In the genomic region with DNA sequence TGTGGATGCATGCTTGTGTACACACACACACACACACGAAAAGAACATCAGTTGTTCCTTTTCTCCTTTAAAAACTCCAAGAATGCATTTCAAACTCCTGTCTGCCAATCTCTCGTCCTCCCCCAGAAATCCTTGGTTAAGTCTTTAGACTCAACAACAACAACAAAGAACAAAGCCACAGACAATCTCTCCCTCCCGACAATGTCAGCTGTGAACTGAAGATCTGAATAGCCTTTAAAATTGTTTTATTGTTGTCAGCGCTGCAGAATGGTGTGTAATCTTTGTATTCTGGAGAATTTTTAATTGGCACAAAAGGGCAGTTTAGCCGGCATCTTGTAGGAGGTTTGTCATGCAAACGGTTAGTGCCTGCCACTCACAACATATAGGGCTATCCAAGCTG, we compare ENCODE assay signal across 1 cellular context.
TF ChIP-seq lines count a peak whose summit lies in the region.

No MANE protein-coding gene starts in this region.

TF ChIP-seq in SK-N-SH treated with all-trans-retinoic acid at 6 μM for 48 hours, 23 proteins besides CTCF, POLR2A, EP300 and RAD21 (continued from another document):
- TF ChIP-seq, protein P1, sequence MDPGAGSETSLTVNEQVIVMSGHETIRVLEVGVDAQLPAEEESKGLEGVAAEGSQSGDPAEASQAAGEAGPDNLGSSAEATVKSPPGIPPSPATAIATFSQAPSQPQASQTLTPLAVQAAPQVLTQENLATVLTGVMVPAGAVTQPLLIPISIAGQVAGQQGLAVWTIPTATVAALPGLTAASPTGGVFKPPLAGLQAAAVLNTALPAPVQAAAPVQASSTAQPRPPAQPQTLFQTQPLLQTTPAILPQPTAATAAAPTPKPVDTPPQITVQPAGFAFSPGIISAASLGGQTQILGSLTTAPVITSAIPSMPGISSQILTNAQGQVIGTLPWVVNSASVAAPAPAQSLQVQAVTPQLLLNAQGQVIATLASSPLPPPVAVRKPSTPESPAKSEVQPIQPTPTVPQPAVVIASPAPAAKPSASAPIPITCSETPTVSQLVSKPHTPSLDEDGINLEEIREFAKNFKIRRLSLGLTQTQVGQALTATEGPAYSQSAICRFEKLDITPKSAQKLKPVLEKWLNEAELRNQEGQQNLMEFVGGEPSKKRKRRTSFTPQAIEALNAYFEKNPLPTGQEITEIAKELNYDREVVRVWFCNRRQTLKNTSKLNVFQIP (CRISPR knock-in tag; IDR thresholded peaks at IDR 0.05; ENCODE audit: borderline replicate concordance, low read depth): no peak
- TF ChIP-seq ESRRG (CRISPR knock-in tag; IDR thresholded peaks at IDR 0.05) (no peak), ISL1 (CRISPR knock-in tag; IDR thresholded peaks at IDR 0.05) (no peak), BACH2 (CRISPR knock-in tag; IDR thresholded peaks at IDR 0.05; ENCODE audit: borderline replicate concordance) (no peak), ARNTL (CRISPR knock-in tag; IDR thresholded peaks at IDR 0.05; ENCODE audit: borderline replicate concordance, low read depth) (no peak), ZNF8 (CRISPR knock-in tag; IDR thresholded peaks at IDR 0.05) (no peak), SNAI2 (CRISPR knock-in tag; IDR thresholded peaks at IDR 0.05) (no peak), ZNF565 (CRISPR knock-in tag; conservative IDR thresholded peaks at IDR 0.05; ENCODE audit: low read depth) (no peak), ZNF70 (CRISPR knock-in tag; IDR thresholded peaks at IDR 0.05) (no peak), TCF4 (CRISPR knock-in tag; IDR thresholded peaks at IDR 0.05; ENCODE audit: borderline replicate concordance) (no peak), CSDC2 (CRISPR knock-in tag; IDR thresholded peaks at IDR 0.05) (no peak)
- TF ChIP-seq, protein P2, sequence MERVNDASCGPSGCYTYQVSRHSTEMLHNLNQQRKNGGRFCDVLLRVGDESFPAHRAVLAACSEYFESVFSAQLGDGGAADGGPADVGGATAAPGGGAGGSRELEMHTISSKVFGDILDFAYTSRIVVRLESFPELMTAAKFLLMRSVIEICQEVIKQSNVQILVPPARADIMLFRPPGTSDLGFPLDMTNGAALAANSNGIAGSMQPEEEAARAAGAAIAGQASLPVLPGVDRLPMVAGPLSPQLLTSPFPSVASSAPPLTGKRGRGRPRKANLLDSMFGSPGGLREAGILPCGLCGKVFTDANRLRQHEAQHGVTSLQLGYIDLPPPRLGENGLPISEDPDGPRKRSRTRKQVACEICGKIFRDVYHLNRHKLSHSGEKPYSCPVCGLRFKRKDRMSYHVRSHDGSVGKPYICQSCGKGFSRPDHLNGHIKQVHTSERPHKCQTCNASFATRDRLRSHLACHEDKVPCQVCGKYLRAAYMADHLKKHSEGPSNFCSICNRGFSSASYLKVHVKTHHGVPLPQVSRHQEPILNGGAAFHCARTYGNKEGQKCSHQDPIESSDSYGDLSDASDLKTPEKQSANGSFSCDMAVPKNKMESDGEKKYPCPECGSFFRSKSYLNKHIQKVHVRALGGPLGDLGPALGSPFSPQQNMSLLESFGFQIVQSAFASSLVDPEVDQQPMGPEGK (CRISPR knock-in tag; IDR thresholded peaks at IDR 0.05; ENCODE audit: borderline replicate concordance): no peak
TF ChIP-seq in SK-N-SH treated with all-trans-retinoic acid at 6 μM for 48 hours: peak in this region for 0.
